24 cellular contexts compared by ENCODE assay signal in the genomic region with DNA sequence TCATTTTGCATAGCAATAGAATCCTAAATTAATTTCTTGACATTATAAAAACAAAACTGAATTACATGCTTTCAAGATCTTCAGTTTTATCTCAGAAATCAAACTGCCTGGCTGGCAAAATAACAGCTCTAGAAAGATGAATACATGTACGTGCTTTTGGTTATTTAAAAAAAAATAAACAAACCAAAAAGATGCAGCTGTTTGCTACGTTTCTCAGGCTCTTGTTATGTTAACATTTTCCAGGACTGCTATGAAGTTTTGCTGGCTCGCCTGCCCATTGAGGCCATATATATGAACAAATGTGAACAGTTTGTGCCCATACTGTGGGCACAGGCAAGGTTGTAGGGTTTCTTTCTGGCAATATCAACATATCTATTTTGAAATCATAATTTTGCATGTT.
"Had no signal": no experiment of that assay in that cellular context is flagged by ENCODE, and none has a peak within 500 bp of the region (broad histone marks: within the 10 kb centered on the region; RNA-seq: fewer than 3 reads in every experiment).

No MANE protein-coding gene starts in this region.

- H3K4me3 Mint-ChIP-seq: activated CD8-positive, alpha-beta memory T cell treated with anti-CD3 and anti-CD28 coated beads, Interleukin-2, amount 10 ng/mL, durations not matched to agents 7 days and 5 days; activated CD8-positive, alpha-beta T cell treated with anti-CD3 and anti-CD28 coated beads, Interleukin-2, amount 10 ng/mL, durations not matched to agents 7 days and 5 days; activated T-cell treated with anti-CD3 and anti-CD28 coated beads, Interleukin-2, amount 50 U/mL, for 72 hours; mesothelial cell of epicardium; naive thymus-derived CD8-positive, alpha-beta T cell; T-helper 1 cell treated with Interleukin-12 subunit alpha and Interleukin-12 subunit beta and Interleukin-4 antibody, amounts not matched to agents 30 μg/mL and 1 μg/mL, for 36 hours had no signal

- DNase-seq: activated CD4-positive, alpha-beta T cell treated with anti-CD3 and anti-CD28 coated beads, Interleukin-2, amount 50 U/mL, for 1 hour; activated CD8-positive, alpha-beta memory T cell treated with anti-CD3 and anti-CD28 coated beads, Interleukin-2, amount 10 ng/mL, durations not matched to agents 7 days and 5 days; activated CD8-positive, alpha-beta T cell treated with anti-CD3 and anti-CD28 coated beads, Interleukin-2, amount 10 ng/mL, durations not matched to agents 7 days and 5 days; activated naive CD4-positive, alpha-beta T cell; activated T-cell treated with anti-CD3 and anti-CD28 coated beads, Interleukin-2, amount 50 U/mL, for 72 hours; anterior cingulate cortex; body of pancreas; effector CD8-positive, alpha-beta T cell; foreskin fibroblast; heart left ventricle; left lung; right cardiac atrium; stimulated activated CD4-positive, alpha-beta T cell treated with anti-CD3 and anti-CD28 coated beads, Interleukin-2, amount 100 ng/mL, for 48 hours; stimulated activated naive CD4-positive, alpha-beta T cell treated with Interleukin-2 at 50 U/mL for 16 hours; SW 1271; T-helper 9 cell had no signal

- H3K27ac ChIP-seq: body of pancreas, heart left ventricle, left lung, tibial nerve had no signal

- H3K36me3 Mint-ChIP-seq: activated CD8-positive, alpha-beta memory T cell treated with anti-CD3 and anti-CD28 coated beads, Interleukin-2, amount 10 ng/mL, durations not matched to agents 7 days and 5 days; activated naive CD4-positive, alpha-beta T cell treated with anti-CD3 and anti-CD28 coated beads, Interleukin-2, amount 50 U/mL, for 72 hours; mesothelial cell of epicardium had no signal

- H3K9me3 Mint-ChIP-seq: activated naive CD4-positive, alpha-beta T cell treated with anti-CD3 and anti-CD28 coated beads, Interleukin-2, amount 50 U/mL, for 72 hours; T-helper 1 cell treated with Interleukin-12 subunit alpha and Interleukin-12 subunit beta and Interleukin-4 antibody, amounts not matched to agents 30 μg/mL and 1 μg/mL, for 36 hours had no signal

- H3K27me3 ChIP-seq: left lung, tibial nerve had no signal

- H3K4me3 ChIP-seq: body of pancreas, heart left ventricle, left lung, lung, tibial nerve had no signal

- H3K27ac Mint-ChIP-seq: activated CD8-positive, alpha-beta memory T cell treated with anti-CD3 and anti-CD28 coated beads, Interleukin-2, amount 10 ng/mL, durations not matched to agents 7 days and 5 days; activated CD8-positive, alpha-beta T cell treated with anti-CD3 and anti-CD28 coated beads, Interleukin-2, amount 10 ng/mL, durations not matched to agents 7 days and 5 days; activated naive CD4-positive, alpha-beta T cell treated with anti-CD3 and anti-CD28 coated beads, Interleukin-2, amount 50 U/mL, for 72 hours; activated T-cell treated with anti-CD3 and anti-CD28 coated beads, Interleukin-2, amount 50 U/mL, for 72 hours; mesothelial cell of epicardium; naive thymus-derived CD8-positive, alpha-beta T cell; T-helper 1 cell treated with Interleukin-12 subunit alpha and Interleukin-12 subunit beta and Interleukin-4 antibody, amounts not matched to agents 30 μg/mL and 1 μg/mL, for 36 hours had no signal

- H3K36me3 ChIP-seq: heart left ventricle, left lung, tibial nerve had no signal

- ATAC-seq: activated CD8-positive, alpha-beta memory T cell treated with anti-CD3 and anti-CD28 coated beads, Interleukin-2, amount 10 ng/mL, durations not matched to agents 7 days and 5 days; activated CD8-positive, alpha-beta T cell treated with anti-CD3 and anti-CD28 coated beads, Interleukin-2, amount 10 ng/mL, durations not matched to agents 7 days and 5 days; activated naive CD4-positive, alpha-beta T cell treated with anti-CD3 and anti-CD28 coated beads, Interleukin-2, amount 50 U/mL, for 72 hours; activated T-cell treated with anti-CD3 and anti-CD28 coated beads, Interleukin-2, amount 50 U/mL, for 72 hours; body of pancreas; heart left ventricle; left lung; naive thymus-derived CD8-positive, alpha-beta T cell; right cardiac atrium had no signal

- FAIRE-seq: colon, islet of Langerhans had no signal

- H3K9me3 ChIP-seq: body of pancreas, left lung, tibial nerve had no signal

- H3K4me1 Mint-ChIP-seq: activated CD8-positive, alpha-beta memory T cell treated with anti-CD3 and anti-CD28 coated beads, Interleukin-2, amount 10 ng/mL, durations not matched to agents 7 days and 5 days; naive thymus-derived CD8-positive, alpha-beta T cell had no signal

- H3K4me1 ChIP-seq: body of pancreas, heart left ventricle, left lung, tibial nerve had no signal
